11 cellular contexts compared by ENCODE assay signal in genomic region chr13:75341025-75341424, GRCh38.
DNase-seq lines count a peak whose midpoint lies in the region; ATAC-seq, FAIRE-seq and TF ChIP-seq lines count a peak whose summit lies in the region.
"Had no signal": no experiment of that assay in that cellular context is flagged by ENCODE, and none has a peak within 500 bp of the region (broad histone marks: within the 10 kb centered on the region; RNA-seq: fewer than 3 reads in every experiment).

No MANE protein-coding gene starts in this region.

- H2AFZ ChIP-seq in GM12878 (ENCODE audit: control insufficient read depth, low read depth, low read length), result peak overlapping the region; percentile 13
- no peak overlapping the region for H2AFZ ChIP-seq in mammary epithelial cell (ENCODE audit: low read depth, low read length)

- H4K20me1 ChIP-seq in GM12878 (ENCODE audit: control insufficient read depth, insufficient read depth) (no peaks in the 10 kb centered on the region), mammary epithelial cell (ENCODE audit: insufficient read depth, low read length) (no peaks in the 10 kb centered on the region)

- TF ChIP-seq RAD21 in GM12878 (IDR thresholded peaks at IDR 0.05; ENCODE audit: insufficient read depth, low read depth, low read length), result no peak

- no peak for TF ChIP-seq EP300 in GM12878 (IDR thresholded peaks at IDR 0.05; ENCODE audit: borderline replicate concordance in 1 of 2, control insufficient read depth in 1 of 2, low read depth in 2 of 2, low read length in 2 of 2)

- FAIRE-seq in GM12878 (lab: Jason Lieb, UNC), result no peak

- no peak overlapping the region for H3K27ac ChIP-seq in GM12878 (ENCODE audit: control insufficient read depth, insufficient read depth)
- H3K27ac ChIP-seq in WERI-Rb-1, result no peak overlapping the region
- H3K27ac ChIP-seq in mammary epithelial cell (ENCODE audit: insufficient read depth, low read depth, low read length), result no peak overlapping the region
- H3K27ac ChIP-seq: dorsolateral prefrontal cortex, HL-60 had no signal

- SMC1A ChIA-PET in GM12878 (lab: Charles Lee; ENCODE audit: uncharacterized antibody, unreplicated experiment), result interaction anchor here (0.9 to 2.0 kb wide), 8 partner anchors 9 to 31 kb away, joined by 3 to 15 read pairs (median 4); no protein-coding TSS in a partner anchor

- H3K79me2 ChIP-seq in GM12878 (ENCODE audit: control insufficient read depth, insufficient read depth, low read length) (no peaks in the 10 kb centered on the region), mammary epithelial cell (ENCODE audit: insufficient read depth, low read length) (no peaks in the 10 kb centered on the region)

- RAD21 ChIA-PET in GM12878 (lab: Charles Lee; ENCODE audit: unreplicated experiment), result interaction anchor here (0.7 to 2.0 kb wide), 5 partner anchors 12 to 38 kb away, joined by 3 to 5 read pairs (median 3); no protein-coding TSS in a partner anchor

- H3K4me1 ChIP-seq in GM12878 (ENCODE audit: control insufficient read depth, insufficient read depth, low read length) (no peaks in the 10 kb centered on the region), mammary epithelial cell (ENCODE audit: insufficient read depth, low read length) (no peaks in the 10 kb centered on the region)

- DNase-seq in GM12878 (ENCODE audit: low read depth, low spot score), result no peak
- DNase-seq in WERI-Rb-1, result no peak
- DNase-seq in mammary epithelial cell, result no peak
- no peak for DNase-seq in cerebellum (ENCODE audit: low spot score)
- DNase-seq in activated CD8-positive, alpha-beta memory T cell treated with anti-CD3 and anti-CD28 coated beads, Interleukin-2, amount 50 U/mL, for 4 hours, result no peak
- DNase-seq: aorta, dorsolateral prefrontal cortex had no signal

- peak; percentile 98 for ATAC-seq in GM18867 (IDR thresholded peaks at IDR 0.05; ENCODE audit: unreplicated experiment)
- peak; percentile 80 for ATAC-seq in GM21528 (IDR thresholded peaks at IDR 0.05; ENCODE audit: low FRiP score, unreplicated experiment)
- peak; percentile 67 for ATAC-seq in HG03045 (IDR thresholded peaks at IDR 0.05; ENCODE audit: unreplicated experiment)
- peak; percentile 73 for ATAC-seq in GM12878

- dilution Hi-C loops in mammary epithelial cell (cut with HindIII; ENCODE audit: low sequenced_read_pairs), result no loop called here

- in situ Hi-C loops in GM12878 (cut with MboI), result no loop called here
- in situ Hi-C loops in mammary epithelial cell (cut with MboI; ENCODE audit: low sequenced_read_pairs in 2 of 2), result no loop called here

- TF ChIP-seq CTCF in GM12878 (IDR thresholded peaks at IDR 0.05 in 2 of 3, conservative IDR thresholded peaks at IDR 0.05 in 1 of 3; ENCODE audit: control insufficient read depth in 2 of 3, extremely low read depth in 1 of 3, insufficient read depth in 1 of 3, low read depth in 3 of 3, low read length in 3 of 3) (no peak), WERI-Rb-1 (IDR thresholded peaks at IDR 0.05; ENCODE audit: low read depth, low read length) (no peak), mammary epithelial cell (conservative IDR thresholded peaks at IDR 0.05 in 1 of 2, IDR thresholded peaks at IDR 0.05 in 1 of 2; ENCODE audit: extremely low read depth in 1 of 2, insufficient read depth in 1 of 2, low read depth in 1 of 2, low read length in 2 of 2) (no peak)

- intact Hi-C loops in GM12878 (cut with micrococcal nuclease; ENCODE audit: unreplicated experiment) (no loop called here), mammary epithelial cell (cut with micrococcal nuclease) (no loop called here)

- POLR2A ChIA-PET in GM12878 (lab: Charles Lee), result interaction anchor here (0.9 to 1.1 kb wide), 2 partner anchors 9 to 24 kb away, joined by 3 to 6 read pairs; no protein-coding TSS in a partner anchor

- CTCF ChIA-PET in GM12878 (lab: Yijun Ruan, JAX) (interaction anchor here (0.7 to 1.6 kb wide), 4 partner anchors 14 to 33 kb away, joined by 3 to 5 read pairs (median 3); no protein-coding TSS in a partner anchor), mammary epithelial cell (lab: Charles Lee; ENCODE audit: low non-redundant PET) (interaction anchor here (0.6 kb wide), 1 partner anchor 552 kb away, joined by 4 read pairs; no protein-coding TSS in a partner anchor)

- H3K4me2 ChIP-seq in GM12878 (ENCODE audit: control insufficient read depth, insufficient read depth) (no peak overlapping the region), mammary epithelial cell (ENCODE audit: insufficient read depth, low read depth, low read length) (no peak overlapping the region)

- WGBS in GM12878 (ENCODE audit: insufficient coverage, insufficient replicate concordance, low lambda C conversion rate, missing lambda C conversion rate), result 53% methylated on average over 5 of the region's 5 CpGs
- 98% methylated on average over 5 of the region's 5 CpGs for WGBS in mammary epithelial cell (ENCODE audit: low coverage, missing lambda C conversion rate)

- no peak for TF ChIP-seq POLR2A in GM12878 (IDR thresholded peaks at IDR 0.05; ENCODE audit: low read depth, low read length)

- H3K9ac ChIP-seq in GM12878 (ENCODE audit: control insufficient read depth, insufficient read depth, low read length) (no peak overlapping the region), mammary epithelial cell (ENCODE audit: insufficient read depth, low read length) (no peak overlapping the region)

- no peak overlapping the region for H3K4me3 ChIP-seq in GM12878
- no peak overlapping the region for H3K4me3 ChIP-seq in WERI-Rb-1 (ENCODE audit: low read depth, low read length)
- no peak overlapping the region for H3K4me3 ChIP-seq in mammary epithelial cell (replicated peaks in 1 of 3; ENCODE audit: insufficient read depth in 1 of 3, low read depth in 2 of 3, low read length in 3 of 3)
- H3K4me3 ChIP-seq: dorsolateral prefrontal cortex had no signal

- H3K9me3 ChIP-seq in GM12878 (replicated peaks; ENCODE audit: control insufficient read depth, insufficient read depth, low read length) (no peaks in the 10 kb centered on the region), WERI-Rb-1 (ENCODE audit: severe bottlenecking) (no peaks in the 10 kb centered on the region), mammary epithelial cell (replicated peaks; ENCODE audit: insufficient read depth, low read length) (no peaks in the 10 kb centered on the region)

- H3K36me3 ChIP-seq in GM12878 (ENCODE audit: control insufficient read depth in 2 of 2, insufficient read depth in 2 of 2, low read length in 1 of 2) (no peaks in the 10 kb centered on the region), WERI-Rb-1 (no peaks in the 10 kb centered on the region), mammary epithelial cell (ENCODE audit: insufficient read depth, low read length) (peaks cover 3% of the 10 kb centered on the region)

- BruUV-seq in GM12878 (replicated peaks; lab: Mats Ljungman, UMichigan) (no TSS peak), mammary epithelial cell (replicated peaks; lab: Mats Ljungman, UMichigan) (no TSS peak)

- H3K27me3 ChIP-seq in GM12878 (replicated peaks in 1 of 2; ENCODE audit: control insufficient read depth in 2 of 2, insufficient read depth in 2 of 2, low read length in 1 of 2) (no peaks in the 10 kb centered on the region), WERI-Rb-1 (ENCODE audit: insufficient read depth, low read depth, severe bottlenecking) (no peaks in the 10 kb centered on the region), mammary epithelial cell (ENCODE audit: insufficient read depth, low read length) (no peaks in the 10 kb centered on the region)
- H3K27me3 ChIP-seq: dorsolateral prefrontal cortex had no signal

TF ChIP-seq in GM12878, 131 proteins besides CTCF, POLR2A, EP300 and RAD21 (continues in another document):
- TF ChIP-seq RAD51 (IDR thresholded peaks at IDR 0.05) (peak; percentile 59), ZBTB33 (IDR thresholded peaks at IDR 0.05) (no peak), BHLHE40 (IDR thresholded peaks at IDR 0.05; ENCODE audit: borderline replicate concordance in 1 of 2, low read depth in 2 of 2, low read length in 1 of 2) (peak; percentile 76 to 89; a peak in 3 of 4 replicates), SREBF1 (IDR thresholded peaks at IDR 0.05; ENCODE audit: low read length) (no peak)
